Comparison of ENCODE assay signal across 21 cellular contexts in the genomic region with DNA sequence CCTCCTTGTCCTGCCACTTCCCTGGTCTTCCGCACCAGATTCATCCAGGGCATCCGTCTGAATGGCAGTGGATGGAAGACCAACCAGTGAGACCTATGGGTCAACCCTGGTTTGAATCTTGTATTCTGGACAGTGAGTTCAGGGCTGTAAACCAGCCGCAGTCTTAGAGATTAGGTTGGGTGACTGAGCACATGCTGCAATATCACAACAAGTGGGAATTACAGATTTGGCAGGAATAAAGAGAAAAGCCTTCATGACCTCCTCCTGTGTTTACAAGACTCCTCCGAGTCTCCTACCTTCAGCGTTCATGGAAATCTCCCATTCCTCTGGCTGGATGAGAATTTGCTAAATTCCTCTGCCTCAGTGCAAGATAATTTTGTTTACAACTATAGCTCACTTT. TPM values are rescaled to one million over a fixed set of nuclear protein-coding genes. Genes with fewer than 3 reads are reported as not detected.
DNase-seq lines count a peak whose midpoint lies in the region; ATAC-seq and TF ChIP-seq lines count a peak whose summit lies in the region.
"Had no signal": no experiment of that assay in that cellular context is flagged by ENCODE, and none has a peak within 500 bp of the region (broad histone marks: within the 10 kb centered on the region; RNA-seq: fewer than 3 reads in every experiment).

No MANE protein-coding gene starts in this region.

- DNase-seq in activated T-cell treated with anti-CD3 and anti-CD28 coated beads, Interleukin-2, amount 50 U/mL, for 24 hours, result no peak
- no peak for DNase-seq in activated T-cell treated with anti-CD3 and anti-CD28 coated beads, Interleukin-2, amount 50 U/mL, for 48 hours
- DNase-seq in fibroblast of pulmonary artery (ENCODE audit: low read depth) (peak; percentile 26), DMS53 (lab: John Stamatoyannopoulos, UW) (no peak)
- DNase-seq in stimulated activated naive CD4-positive, alpha-beta T cell treated with Interleukin-2 at 50 U/mL for 16 hours (lab: John Stamatoyannopoulos, UW), result no peak
- no peak for DNase-seq in activated naive CD4-positive, alpha-beta T cell treated with anti-CD3 and anti-CD28 coated beads, Interleukin-2, amount 50 U/mL, for 72 hours (ENCODE audit: low spot score in 2 of 2)
- DNase-seq: BE2C; COR-L47; mucosa of descending colon; stimulated activated CD4-positive, alpha-beta T cell treated with anti-CD3 and anti-CD28 coated beads, Interleukin-12 subunit alpha, Interleukin-12 subunit beta, amount 100 ng/mL, for 4 hours; substantia nigra had no signal

- H3K4me2 ChIP-seq in skeletal muscle satellite cell (ENCODE audit: low read length), result peak overlapping the region; percentile 19
- H3K4me2 ChIP-seq: neural progenitor cell had no signal

- H3K27me3 ChIP-seq in skeletal muscle satellite cell (ENCODE audit: control insufficient read depth, insufficient read depth, low read length), result no peaks in the 10 kb centered on the region
- H3K27me3 ChIP-seq: BE2C, gastroesophageal sphincter, neural progenitor cell had no signal

- peak overlapping the region; percentile 27 for H3K27ac Mint-ChIP-seq in activated T-cell treated with anti-CD3 and anti-CD28 coated beads, Interleukin-2, amount 50 U/mL, for 24 hours
- peak overlapping the region; percentile 11 for H3K27ac Mint-ChIP-seq in activated T-helper 17 cell treated with anti-CD3 and anti-CD28 coated beads, Interleukin-2, amount 50 U/mL, for 72 hours
- peak overlapping the region in 1 of 2 donors; percentile 7 for H3K27ac Mint-ChIP-seq in activated naive CD4-positive, alpha-beta T cell treated with anti-CD3 and anti-CD28 coated beads, Interleukin-2, amount 50 U/mL, for 72 hours

- peaks cover 30% of the 10 kb centered on the region for H3K4me1 ChIP-seq in skeletal muscle satellite cell (ENCODE audit: control insufficient read depth, insufficient read depth, low read length)
- H3K4me1 ChIP-seq: BE2C, neural progenitor cell had no signal

- H3K4me3 ChIP-seq in fibroblast of pulmonary artery (replicated peaks; ENCODE audit: low read depth, low read length) (no peak overlapping the region), skeletal muscle satellite cell (ENCODE audit: low read length) (no peak overlapping the region)
- H3K4me3 ChIP-seq: gastroesophageal sphincter, mucosa of descending colon, neural progenitor cell had no signal

- H3K9ac ChIP-seq in skeletal muscle satellite cell (ENCODE audit: low read depth, low read length), result no peak overlapping the region
- H3K9ac ChIP-seq: neural progenitor cell had no signal

- TF ChIP-seq CTCF in fibroblast of pulmonary artery (IDR thresholded peaks at IDR 0.05; ENCODE audit: low read length, missing control alignments), result no peak

- H3K36me3 ChIP-seq in skeletal muscle satellite cell (ENCODE audit: insufficient read depth, low read length), result peaks cover 50% of the 10 kb centered on the region
- H3K36me3 ChIP-seq: BE2C had no signal

- H3K27me3 Mint-ChIP-seq in activated T-cell treated with anti-CD3 and anti-CD28 coated beads, Interleukin-2, amount 50 U/mL, for 24 hours, result no peaks in the 10 kb centered on the region
- H3K27me3 Mint-ChIP-seq in activated T-helper 17 cell treated with anti-CD3 and anti-CD28 coated beads, Interleukin-2, amount 50 U/mL, for 72 hours, result no peaks in the 10 kb centered on the region

- H3K9me3 ChIP-seq in skeletal muscle satellite cell (replicated peaks; ENCODE audit: low read length), result no peaks in the 10 kb centered on the region
- H3K9me3 ChIP-seq: BE2C, gastroesophageal sphincter, mucosa of descending colon had no signal

- peaks cover 84% of the 10 kb centered on the region for H3K36me3 Mint-ChIP-seq in activated T-cell treated with anti-CD3 and anti-CD28 coated beads, Interleukin-2, amount 50 U/mL, for 24 hours (ENCODE audit: low read depth)
- H3K36me3 Mint-ChIP-seq in activated T-helper 17 cell treated with anti-CD3 and anti-CD28 coated beads, Interleukin-2, amount 50 U/mL, for 72 hours (ENCODE audit: low read depth), result peaks cover 93% of the 10 kb centered on the region
- peaks cover 26 to 36% of the 10 kb centered on the region in 2 donors for H3K36me3 Mint-ChIP-seq in activated naive CD4-positive, alpha-beta T cell treated with anti-CD3 and anti-CD28 coated beads, Interleukin-2, amount 50 U/mL, for 72 hours

- H3K9me3 Mint-ChIP-seq in activated T-cell treated with anti-CD3 and anti-CD28 coated beads, Interleukin-2, amount 50 U/mL, for 24 hours, result no peaks in the 10 kb centered on the region
- H3K9me3 Mint-ChIP-seq in activated T-helper 17 cell treated with anti-CD3 and anti-CD28 coated beads, Interleukin-2, amount 50 U/mL, for 72 hours, result no peaks in the 10 kb centered on the region
- H3K9me3 Mint-ChIP-seq in activated naive CD4-positive, alpha-beta T cell treated with anti-CD3 and anti-CD28 coated beads, Interleukin-2, amount 50 U/mL, for 72 hours, result no peaks in the 10 kb centered on the region

- H3K4me3 Mint-ChIP-seq in activated T-cell treated with anti-CD3 and anti-CD28 coated beads, Interleukin-2, amount 50 U/mL, for 24 hours, result no peak overlapping the region
- H3K4me3 Mint-ChIP-seq in activated T-helper 17 cell treated with anti-CD3 and anti-CD28 coated beads, Interleukin-2, amount 50 U/mL, for 72 hours, result no peak overlapping the region
- H3K4me3 Mint-ChIP-seq: neural progenitor cell had no signal

- ATAC-seq in activated T-helper 17 cell treated with anti-CD3 and anti-CD28 coated beads, Interleukin-2, amount 50 U/mL, for 72 hours (replicated peaks), result no peak
- ATAC-seq in activated naive CD4-positive, alpha-beta T cell treated with anti-CD3 and anti-CD28 coated beads, Interleukin-2, amount 50 U/mL, for 72 hours, result no peak

- H3K4me1 Mint-ChIP-seq in activated T-cell treated with anti-CD3 and anti-CD28 coated beads, Interleukin-2, amount 50 U/mL, for 24 hours (ENCODE audit: low read depth), result peaks cover 7% of the 10 kb centered on the region
- H3K4me1 Mint-ChIP-seq in activated T-helper 17 cell treated with anti-CD3 and anti-CD28 coated beads, Interleukin-2, amount 50 U/mL, for 72 hours, result peaks cover 9% of the 10 kb centered on the region
- H3K4me1 Mint-ChIP-seq: neural progenitor cell had no signal

RNA-seq across cellular contexts. Expression of a gene that starts 9.9 kb away (rescaled TPM):
- 10 to 100 TPM; 41.6 to 45.8 TPM for total RNA-seq in activated T-helper 17 cell treated with anti-CD3 and anti-CD28 coated beads, Interleukin-2, amount 50 U/mL, for 72 hours
- total RNA-seq in skeletal muscle satellite cell (2012; rRNA removed), result 106 and 110 TPM in 2 replicates
- 10 to 100 TPM; 44.7 to 50.0 TPM for total RNA-seq in activated naive CD4-positive, alpha-beta T cell treated with anti-CD3 and anti-CD28 coated beads, Interleukin-2, amount 50 U/mL, for 72 hours

RNA-seq across cellular contexts. Expression of a gene that starts 46.6 kb away (rescaled TPM):
- not detected for total RNA-seq in activated T-helper 17 cell treated with anti-CD3 and anti-CD28 coated beads, Interleukin-2, amount 50 U/mL, for 72 hours
- not detected in 2 replicates for total RNA-seq in skeletal muscle satellite cell (2012; rRNA removed)
- not detected for total RNA-seq in activated naive CD4-positive, alpha-beta T cell treated with anti-CD3 and anti-CD28 coated beads, Interleukin-2, amount 50 U/mL, for 72 hours
- total RNA-seq: dermis microvascular lymphatic vessel endothelial cell, gastroesophageal sphincter, M059J, mucosa of descending colon, NCI-H460, renal cortical epithelial cell, RPMI7951, urinary bladder had no signal
